10 cellular contexts compared by ENCODE assay signal in genomic region chr17:15456972-15457722, GRCh38. TPM values are rescaled to one million over a fixed set of nuclear protein-coding genes. Genes with fewer than 3 reads are reported as not detected.
DNase-seq lines count a peak whose midpoint lies in the region; ATAC-seq and TF ChIP-seq lines count a peak whose summit lies in the region.
"Had no signal": no experiment of that assay in that cellular context is flagged by ENCODE, and none has a peak within 500 bp of the region (broad histone marks: within the 10 kb centered on the region; RNA-seq: fewer than 3 reads in every experiment).

No MANE protein-coding gene starts in this region.

- no peaks in the 10 kb centered on the region for H3K4me1 Mint-ChIP-seq in CD14-positive monocyte

- H3K36me3 Mint-ChIP-seq in CD14-positive monocyte = no peaks in the 10 kb centered on the region

- H3K9me3 ChIP-seq in stomach = peaks cover 0 to 10% (median 4%) of the 10 kb centered on the region in 4 donors

- H3K27ac Mint-ChIP-seq in CD14-positive monocyte = peak overlapping the region in 1 of 7 donors; percentile 3

- TF ChIP-seq CTCF in HFF-Myc (IDR thresholded peaks at IDR 0.05; ENCODE audit: low read depth, low read length, missing control alignments) (peak; percentile 57), astrocyte of the spinal cord (IDR thresholded peaks at IDR 0.05; ENCODE audit: low read depth, low read length) (peak; percentile 44), stomach (IDR thresholded peaks at IDR 0.05) (peak in 1 of 7 experiments; percentile 15), CD14-positive monocyte (IDR thresholded peaks at IDR 0.05) (no peak)

- H3K27me3 Mint-ChIP-seq in CD14-positive monocyte (ENCODE audit: low read depth in 3 of 3) = no peaks in the 10 kb centered on the region

- H3K4me3 Mint-ChIP-seq in CD14-positive monocyte = no peak overlapping the region

- 61 to 79% (median 71%) methylated on average over 15 to 16 of the region's 16 CpGs for WGBS in stomach, 5 donors

- H3K4me3 ChIP-seq in HFF-Myc (replicated peaks; ENCODE audit: low read depth, low read length) (peak overlapping the region; percentile 10; the same call in 1 of the 2 replicates), astrocyte of the spinal cord (ENCODE audit: low read depth, low read length) (no peak overlapping the region), stomach (no peak overlapping the region)

- intact Hi-C loops in stomach (cut with DNase I; ENCODE audit: low total_unique reads) (no loop called here), CD14-positive monocyte (cut with micrococcal nuclease) (no loop called here)

- no peak for TF ChIP-seq EP300 in stomach (IDR thresholded peaks at IDR 0.05)

- peak overlapping the region in 4 of 5 donors; percentile 56 to 73 (median 71) for H3K27ac ChIP-seq in stomach

- in situ Hi-C loops in astrocyte of the spinal cord (cut with HindIII; ENCODE audit: low sequenced_read_pairs) = no loop called here

- peaks cover 0 to 9% (median 3%) of the 10 kb centered on the region in 4 donors for H3K36me3 ChIP-seq in stomach

- peaks cover 2 to 10% (median 5%) of the 10 kb centered on the region in 7 donors for H3K9me3 Mint-ChIP-seq in CD14-positive monocyte

- H3K4me1 ChIP-seq in stomach = peaks cover 0 to 27% (median 11%) of the 10 kb centered on the region in 4 donors

- no peak for ATAC-seq in HG03457 (IDR thresholded peaks at IDR 0.05; ENCODE audit: unreplicated experiment)

- TF ChIP-seq POLR2A in stomach (IDR thresholded peaks at IDR 0.05) = no peak

- DNase-seq in HFF-Myc (ENCODE audit: extremely low read depth, low read depth) (peak; percentile 99), astrocyte of the spinal cord (ENCODE audit: low read depth, low spot score) (peak; percentile 90), kidney glomerular epithelial cell (lab: John Stamatoyannopoulos, UW) (peak; percentile 38), stomach (no peak), CD14-positive monocyte (ENCODE audit: low spot score) (no peak)
- DNase-seq in stimulated activated naive CD4-positive, alpha-beta T cell treated with Interleukin-2 at 50 U/mL for 16 hours (lab: John Stamatoyannopoulos, UW) = no peak
- DNase-seq in activated naive CD4-positive, alpha-beta T cell treated with anti-CD3 and anti-CD28 coated beads, Interleukin-2, amount 50 U/mL, for 16 hours = no peak
- DNase-seq: activated naive CD4-positive, alpha-beta T cell treated with Interleukin-2 at 50 U/mL for 16 hours; NCI-H510A had no signal

- H3K27me3 ChIP-seq in stomach = no peaks in the 10 kb centered on the region

RNA-seq across cellular contexts. Expression of gene CDRT4, which starts 10.3 kb away (rescaled TPM):
- total RNA-seq in stomach = 10 to 100 TPM in 1 of 5 donors, 1 to 10 TPM in 2, not detected in 2; 4.5 to 12.5 (median 4.9) TPM
- polyA plus RNA-seq in stomach (10 to 100 TPM in 1 of 3 donors, 1 to 10 TPM in 2; 1.5 to 12.8 (median 2.4) TPM), CD14-positive monocyte (under 1 TPM in 1 of 2 donors, not detected in 1; 0.34 TPM)

Comparison
In these comparisons a context has a peak if more than half of its experiments do, and no peak if none do; other contexts are left out.
1. DNase-seq: peak in HFF-Myc (single experiment), astrocyte of the spinal cord (single experiment) and kidney glomerular epithelial cell (single experiment); none in stomach (single experiment), CD14-positive monocyte (single experiment), stimulated activated naive CD4-positive, alpha-beta T cell treated with Interleukin-2 at 50 U/mL for 16 hours (single experiment) and activated naive CD4-positive, alpha-beta T cell treated with anti-CD3 and anti-CD28 coated beads, Interleukin-2, amount 50 U/mL, for 16 hours (single experiment).